1 cellular context compared by ENCODE assay signal in genomic region chr5:167576126-167576525, GRCh38.
TF ChIP-seq lines count a peak whose summit lies in the region.

No MANE protein-coding gene starts in this region.

TF ChIP-seq in IMR-90, 13 proteins besides CTCF, POLR2A, EP300 and RAD21 (continued from another document):
- TF ChIP-seq MAZ (IDR thresholded peaks at IDR 0.05; ENCODE audit: borderline replicate concordance, low read depth, low read length) (no peak), MAFK (IDR thresholded peaks at IDR 0.05; ENCODE audit: low read depth, low read length) (no peak), CEBPB (IDR thresholded peaks at IDR 0.05; ENCODE audit: low read depth, low read length) (no peak), FOS (IDR thresholded peaks at IDR 0.05; ENCODE audit: low read depth, low read length) (no peak), RFX5 (IDR thresholded peaks at IDR 0.05; ENCODE audit: low read depth, low read length) (no peak), CHD1 (IDR thresholded peaks at IDR 0.05; ENCODE audit: low read depth, low read length) (no peak), NFE2L2 (IDR thresholded peaks at IDR 0.05; ENCODE audit: low read depth, low read length) (no peak), RCOR1 (IDR thresholded peaks at IDR 0.05; ENCODE audit: insufficient replicate concordance, low read length) (no peak)
